31 cellular contexts compared by ENCODE assay signal in the genomic region with DNA sequence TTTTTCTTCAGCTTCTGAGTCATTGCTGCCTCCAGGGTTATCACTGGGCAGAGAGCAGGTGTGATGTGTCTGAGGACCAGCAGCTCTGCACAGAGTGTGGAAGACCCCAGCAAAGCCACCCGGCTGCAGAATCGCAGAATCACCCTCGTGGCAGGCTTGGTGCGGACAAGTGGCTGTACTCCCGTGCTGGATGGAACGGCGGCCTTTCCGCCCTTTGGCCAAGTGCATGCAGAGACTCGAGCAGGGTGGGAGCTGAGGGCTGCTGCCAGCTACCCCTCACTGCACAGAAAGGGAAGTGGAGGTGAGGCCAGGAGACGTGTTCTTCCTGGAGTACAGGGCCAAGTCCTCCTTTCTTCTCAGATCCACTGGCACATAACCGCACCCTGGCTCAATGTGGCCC.
"Had no signal": no experiment of that assay in that cellular context is flagged by ENCODE, and none has a peak within 500 bp of the region (broad histone marks: within the 10 kb centered on the region; RNA-seq: fewer than 3 reads in every experiment).

No MANE protein-coding gene starts in this region.

- H3K4me3 Mint-ChIP-seq: activated CD4-positive, alpha-beta memory T cell treated with anti-CD3 and anti-CD28 coated beads, Interleukin-2, amount 10 ng/mL, durations not matched to agents 7 days and 5 days; activated CD8-positive, alpha-beta memory T cell treated with anti-CD3 and anti-CD28 coated beads, Interleukin-2, amount 10 ng/mL, durations not matched to agents 7 days and 5 days; activated naive CD4-positive, alpha-beta T cell treated with anti-CD3 and anti-CD28 coated beads, Interleukin-2, amount 10 ng/mL, durations not matched to agents 7 days and 5 days; activated naive CD8-positive, alpha-beta T cell; activated naive CD8-positive, alpha-beta T cell treated with anti-CD3 and anti-CD28 coated beads, Interleukin-2, amount 50 U/mL, for 24 hours; activated T-cell treated with anti-CD3 and anti-CD28 coated beads, Interleukin-2, amount 50 U/mL, for 4 hours had no signal

- H3K4me1 Mint-ChIP-seq: activated CD4-positive, alpha-beta memory T cell treated with anti-CD3 and anti-CD28 coated beads, Interleukin-2, amount 10 ng/mL, durations not matched to agents 7 days and 5 days; activated CD8-positive, alpha-beta memory T cell treated with anti-CD3 and anti-CD28 coated beads, Interleukin-2, amount 10 ng/mL, durations not matched to agents 7 days and 5 days; activated naive CD4-positive, alpha-beta T cell treated with anti-CD3 and anti-CD28 coated beads, Interleukin-2, amount 10 ng/mL, durations not matched to agents 7 days and 5 days; activated naive CD8-positive, alpha-beta T cell treated with anti-CD3 and anti-CD28 coated beads, Interleukin-2, amount 50 U/mL, for 24 hours had no signal

- H3K4me3 ChIP-seq: SJCRH30, SK-N-MC had no signal

- H3K27ac Mint-ChIP-seq: activated CD4-positive, alpha-beta memory T cell treated with anti-CD3 and anti-CD28 coated beads, Interleukin-2, amount 10 ng/mL, durations not matched to agents 7 days and 5 days; activated CD8-positive, alpha-beta memory T cell treated with anti-CD3 and anti-CD28 coated beads, Interleukin-2, amount 10 ng/mL, durations not matched to agents 7 days and 5 days; activated naive CD4-positive, alpha-beta T cell treated with anti-CD3 and anti-CD28 coated beads, Interleukin-2, amount 10 ng/mL, durations not matched to agents 7 days and 5 days; activated naive CD8-positive, alpha-beta T cell; activated naive CD8-positive, alpha-beta T cell treated with anti-CD3 and anti-CD28 coated beads, Interleukin-2, amount 50 U/mL, for 24 hours had no signal

- H3K27me3 ChIP-seq: brain microvascular endothelial cell, SJCRH30 had no signal

- H3K9me3 Mint-ChIP-seq: activated CD4-positive, alpha-beta memory T cell treated with anti-CD3 and anti-CD28 coated beads, Interleukin-2, amount 10 ng/mL, durations not matched to agents 7 days and 5 days; activated naive CD4-positive, alpha-beta T cell treated with anti-CD3 and anti-CD28 coated beads, Interleukin-2, amount 10 ng/mL, durations not matched to agents 7 days and 5 days; activated naive CD8-positive, alpha-beta T cell treated with anti-CD3 and anti-CD28 coated beads, Interleukin-2, amount 50 U/mL, for 24 hours; activated T-cell treated with anti-CD3 and anti-CD28 coated beads, Interleukin-2, amount 50 U/mL, for 4 hours had no signal

- H3K36me3 Mint-ChIP-seq: activated CD8-positive, alpha-beta memory T cell treated with anti-CD3 and anti-CD28 coated beads, Interleukin-2, amount 10 ng/mL, durations not matched to agents 7 days and 5 days; activated naive CD4-positive, alpha-beta T cell treated with anti-CD3 and anti-CD28 coated beads, Interleukin-2, amount 10 ng/mL, durations not matched to agents 7 days and 5 days; activated naive CD8-positive, alpha-beta T cell had no signal

- H3K27ac ChIP-seq: brain microvascular endothelial cell, SJCRH30, SK-N-MC, WERI-Rb-1 had no signal

- H3K36me3 ChIP-seq: brain microvascular endothelial cell, SJCRH30, WERI-Rb-1 had no signal

- DNase-seq: activated CD4-positive, alpha-beta T cell treated with anti-CD3 and anti-CD28 coated beads for 1 hour; activated CD4-positive, alpha-beta T cell treated with anti-CD3 and anti-CD28 coated beads for 48 hours; activated CD4-positive, CD25-positive, alpha-beta regulatory T cell; activated CD8-positive, alpha-beta memory T cell treated with anti-CD3 and anti-CD28 coated beads for 24 hours; activated CD8-positive, alpha-beta memory T cell treated with anti-CD3 and anti-CD28 coated beads, Interleukin-2, amount 10 ng/mL, durations not matched to agents 7 days and 5 days; activated effector memory CD4-positive, alpha-beta T cell treated with Interleukin-2 at 50 U/mL for 16 hours; activated naive CD4-positive, alpha-beta T cell treated with anti-CD3 and anti-CD28 coated beads, Interleukin-2, amount 10 ng/mL, durations not matched to agents 7 days and 5 days; activated naive CD8-positive, alpha-beta T cell treated with anti-CD3 and anti-CD28 coated beads, Interleukin-2, amount 50 U/mL, for 24 hours; activated T-cell treated with anti-CD3 and anti-CD28 coated beads, Interleukin-2, amount 50 U/mL, for 4 hours; aorta; brain microvascular endothelial cell; central memory CD4-positive, alpha-beta T cell; KG1; NCI-H1092 treated with DMSO at 0.1 percent for 48 hours; NCI-H1417; NCI-H146; NCI-H187; NCI-H2029 treated with DMSO at 0.1 percent for 48 hours; NCI-H2107; NCI-H2171; NCI-H510A; NCI-H526; NCI-H748 treated with DMSO at 0.1 percent for 48 hours; NK-92 treated with Interleukin-12 subunit alpha and Interleukin-12 subunit beta, amount 100 ng/mL, for 24 hours; SHP77; SJCRH30; T1000; WERI-Rb-1 had no signal

- H3K27me3 Mint-ChIP-seq: activated naive CD4-positive, alpha-beta T cell treated with anti-CD3 and anti-CD28 coated beads, Interleukin-2, amount 10 ng/mL, durations not matched to agents 7 days and 5 days; activated naive CD8-positive, alpha-beta T cell; activated naive CD8-positive, alpha-beta T cell treated with anti-CD3 and anti-CD28 coated beads, Interleukin-2, amount 50 U/mL, for 24 hours had no signal

- H3K4me1 ChIP-seq: SJCRH30 had no signal

- H3K9me3 ChIP-seq: SJCRH30 had no signal
